Comparison of ENCODE assay signal across 12 cellular contexts in genomic region chr3:63964287-63965073, GRCh38. TPM values are rescaled to one million over a fixed set of nuclear protein-coding genes. Genes with fewer than 3 reads are reported as not detected.
DNase-seq lines count a peak whose midpoint lies in the region; ATAC-seq, FAIRE-seq and TF ChIP-seq lines count a peak whose summit lies in the region.
"Had no signal": no experiment of that assay in that cellular context is flagged by ENCODE, and none has a peak within 500 bp of the region (broad histone marks: within the 10 kb centered on the region; RNA-seq: fewer than 3 reads in every experiment).

No MANE protein-coding gene starts in this region.

- H4K91ac ChIP-seq in mesenchymal stem cell (ENCODE audit: low read length) = no peak overlapping the region

- H3K14ac ChIP-seq in mesenchymal stem cell (ENCODE audit: low read length in 2 of 2) = no peak overlapping the region

- peaks cover 16% of the 10 kb centered on the region for H3K79me1 ChIP-seq in mesenchymal stem cell (replicated peaks; ENCODE audit: low read length, poor library complexity, severe bottlenecking)

- H3K4me1 Mint-ChIP-seq in CD4-positive, alpha-beta memory T cell = peaks cover 34 to 66% (median 44%) of the 10 kb centered on the region in 4 donors
- H3K4me1 Mint-ChIP-seq in T-helper 17 cell = peaks cover 54% of the 10 kb centered on the region

- H3K36me3 Mint-ChIP-seq in CD4-positive, alpha-beta memory T cell = peaks cover 3 to 9% of the 10 kb centered on the region in 2 donors
- H3K36me3 Mint-ChIP-seq in T-helper 17 cell (ENCODE audit: low read depth) = peaks cover 6% of the 10 kb centered on the region

- 92% methylated on average over 3 of the region's 4 CpGs for WGBS in mesenchymal stem cell

- no peaks in the 10 kb centered on the region for H3K9me3 Mint-ChIP-seq in CD4-positive, alpha-beta memory T cell

- no peak overlapping the region for H3K4me3 ChIP-seq in CD4-positive, alpha-beta memory T cell (ENCODE audit: low read length in 2 of 2)
- H3K4me3 ChIP-seq in lower lobe of right lung (no peak overlapping the region), mesenchymal stem cell (ENCODE audit: insufficient read depth in 1 of 2, low read depth in 1 of 2, low read length in 2 of 2) (no peak overlapping the region)
- H3K4me3 ChIP-seq: skin epidermis had no signal

- peak; percentile 14 for FAIRE-seq in GM12892 (lab: Jason Lieb, UNC)

- H3K27ac Mint-ChIP-seq in CD4-positive, alpha-beta memory T cell = peak overlapping the region in 6 of 7 donors; percentile 36 to 87 (median 81)
- H3K27ac Mint-ChIP-seq in T-helper 17 cell = peak overlapping the region; percentile 99

- H2AFZ ChIP-seq in mesenchymal stem cell (ENCODE audit: low read depth, low read length) = no peak overlapping the region

- no peak overlapping the region for H3K27ac ChIP-seq in CD4-positive, alpha-beta memory T cell (ENCODE audit: low read depth, low read length)
- H3K27ac ChIP-seq in lower lobe of right lung = peak overlapping the region; percentile 46
- H3K27ac ChIP-seq in mesenchymal stem cell (ENCODE audit: low read length, poor library complexity, severe bottlenecking) = no peak overlapping the region

- no peaks in the 10 kb centered on the region for H3K36me3 ChIP-seq in CD4-positive, alpha-beta memory T cell (ENCODE audit: insufficient read depth, low read length)
- H3K36me3 ChIP-seq in lower lobe of right lung (no peaks in the 10 kb centered on the region), mesenchymal stem cell (ENCODE audit: control insufficient read depth in 1 of 2, insufficient read depth in 2 of 2, low read depth in 1 of 2, low read length in 2 of 2) (peaks cover 0 to 7% of the 10 kb centered on the region in 2 experiments)

- no peak overlapping the region for H2AK5ac ChIP-seq in mesenchymal stem cell (ENCODE audit: low read length, severe bottlenecking)

- intact Hi-C loops in CD4-positive, alpha-beta memory T cell (cut with micrococcal nuclease) = no loop called here
- intact Hi-C loops in lower lobe of right lung (cut with DNase I) = no loop called here

- H3K4me2 ChIP-seq in mesenchymal stem cell (ENCODE audit: low read length, poor library complexity, severe bottlenecking) = no peak overlapping the region

- H2BK15ac ChIP-seq in mesenchymal stem cell (ENCODE audit: low read depth, poor library complexity, severe bottlenecking) = no peak overlapping the region

- H3K4ac ChIP-seq in mesenchymal stem cell (ENCODE audit: low read depth in 1 of 2, low read length in 2 of 2) = no peak overlapping the region

- no peak overlapping the region for H2BK5ac ChIP-seq in mesenchymal stem cell (ENCODE audit: low read depth, low read length, poor library complexity, severe bottlenecking)

- H2BK12ac ChIP-seq in mesenchymal stem cell (ENCODE audit: low read length in 2 of 2) = no peak overlapping the region

- peaks cover 43% of the 10 kb centered on the region for H3K4me1 ChIP-seq in CD4-positive, alpha-beta memory T cell (ENCODE audit: insufficient read depth, low read length)
- peaks cover 84% of the 10 kb centered on the region for H3K4me1 ChIP-seq in lower lobe of right lung
- H3K4me1 ChIP-seq in mesenchymal stem cell (ENCODE audit: control insufficient read depth, insufficient read depth, low read depth, low read length) = peaks cover 12% of the 10 kb centered on the region

- no peak for DNase-seq in CD4-positive, alpha-beta memory T cell
- DNase-seq in GM12892 (ENCODE audit: insufficient read length) (no peak), T-helper 17 cell (no peak), lower lobe of right lung (no peak), mesenchymal stem cell (no peak), NCI-H748 (lab: John Stamatoyannopoulos, UW; ENCODE audit: unreplicated experiment) (no peak), NCI-H1436 (lab: John Stamatoyannopoulos, UW) (no peak)
- DNase-seq: Calu3, MM.1S had no signal

- H3K4me3 Mint-ChIP-seq in CD4-positive, alpha-beta memory T cell = no peak overlapping the region
- no peak overlapping the region for H3K4me3 Mint-ChIP-seq in T-helper 17 cell

- no peaks in the 10 kb centered on the region for H3K27me3 ChIP-seq in CD4-positive, alpha-beta memory T cell (ENCODE audit: insufficient read depth, low read length)
- H3K27me3 ChIP-seq in lower lobe of right lung (ENCODE audit: low read depth) (no peaks in the 10 kb centered on the region), mesenchymal stem cell (ENCODE audit: control insufficient read depth in 1 of 2, insufficient read depth in 1 of 2, low read length in 2 of 2) (no peaks in the 10 kb centered on the region)

- TF ChIP-seq POLR2A in GM12892 (IDR thresholded peaks at IDR 0.05; ENCODE audit: low read depth, low read length) = no peak

- no peaks in the 10 kb centered on the region for H3K9me3 ChIP-seq in CD4-positive, alpha-beta memory T cell (ENCODE audit: control insufficient read depth in 1 of 2, low read length in 2 of 2)
- H3K9me3 ChIP-seq in T-helper 17 cell (ENCODE audit: control insufficient read depth, low read length, poor library complexity, severe bottlenecking) (no peaks in the 10 kb centered on the region), lower lobe of right lung (no peaks in the 10 kb centered on the region), mesenchymal stem cell (ENCODE audit: control insufficient read depth, low read length) (no peaks in the 10 kb centered on the region)

- TF ChIP-seq CTCF in lower lobe of right lung (IDR thresholded peaks at IDR 0.05) = no peak

- no peaks in the 10 kb centered on the region for H3K27me3 Mint-ChIP-seq in CD4-positive, alpha-beta memory T cell
- no peaks in the 10 kb centered on the region for H3K27me3 Mint-ChIP-seq in T-helper 17 cell

- ATAC-seq in T-helper 17 cell (no peak), lower lobe of right lung (peak; percentile 80 to 85), GM18519 (IDR thresholded peaks at IDR 0.05; ENCODE audit: low FRiP score, unreplicated experiment) (no peak)

- no peak overlapping the region for H2BK120ac ChIP-seq in mesenchymal stem cell (ENCODE audit: low read depth, low read length)

- no peak overlapping the region for H3K18ac ChIP-seq in mesenchymal stem cell (ENCODE audit: low read depth in 1 of 2, low read length in 2 of 2)

- CTCF ChIA-PET in CD4-positive, alpha-beta memory T cell (lab: Charles Lee; ENCODE audit: partially characterized antibody) = interaction anchor here (0.6 to 16.0 kb wide), 4 partner anchors 20 to 61 kb away, joined by 3 to 875 read pairs (median 52); partner anchors contain the start of gene PSMD6

- no peak overlapping the region for H3K23ac ChIP-seq in mesenchymal stem cell (ENCODE audit: low read length in 2 of 2)

- POLR2A ChIA-PET in CD4-positive, alpha-beta memory T cell (lab: Charles Lee; ENCODE audit: partially characterized antibody) = interaction anchor here (2.7 to 14.5 kb wide), 4 partner anchors 15 to 59 kb away, joined by 13 to 347 read pairs (median 38); partner anchors contain the start of genes PSMD6 and SCAANT1

- H3K9ac ChIP-seq in mesenchymal stem cell (ENCODE audit: low read length) = no peak overlapping the region

- H4K8ac ChIP-seq in mesenchymal stem cell (ENCODE audit: low read length) = no peak overlapping the region

RNA-seq across cellular contexts. Expression of gene SCAANT1, which starts 52.3 kb away (rescaled TPM):
- not detected for total RNA-seq in CD4-positive, alpha-beta memory T cell
- polyA plus RNA-seq in CD4-positive, alpha-beta memory T cell = not detected
- not detected for polyA plus RNA-seq in GM12892 (2012; ENCODE audit: missing spikeins)
- 1 to 10 TPM in 1 of 2 donors, not detected in 1; 1.7 TPM for total RNA-seq in T-helper 17 cell
- not detected for total RNA-seq in lower lobe of right lung
- polyA plus RNA-seq in mesenchymal stem cell (2013, experiment 1 of 2) = 0.88 TPM
- polyA plus RNA-seq in mesenchymal stem cell (2013, experiment 2 of 2) = 0.63 TPM
- total RNA-seq: Calu3, liver had no signal
- polyA plus RNA-seq: liver had no signal

RNA-seq across cellular contexts. Expression of gene PSMD6, which starts 58.8 kb away (rescaled TPM):
- 10 to 100 TPM; 65.7 to 68.1 TPM for total RNA-seq in CD4-positive, alpha-beta memory T cell
- polyA plus RNA-seq in CD4-positive, alpha-beta memory T cell = 100 to 1,000 TPM; 127 to 152 TPM
- polyA plus RNA-seq in GM12892 (2012; ENCODE audit: missing spikeins) = 97.1 TPM
- total RNA-seq in T-helper 17 cell (10 to 100 TPM; 91.3 to 97.3 TPM), lower lobe of right lung (51.1 TPM)
- 110 TPM for polyA plus RNA-seq in mesenchymal stem cell (2013, experiment 1 of 2)
- 110 TPM for polyA plus RNA-seq in mesenchymal stem cell (2013, experiment 2 of 2)

Comparison
In these comparisons a context has a peak if more than half of its experiments do, and no peak if none do; other contexts are left out.
1. ATAC-seq: peak in lower lobe of right lung (2 of 2); none in T-helper 17 cell (single experiment) and GM18519 (single experiment).